ENCODE assay signal across 8 cellular contexts in genomic region chr16:29806096-29806579, GRCh38. TPM values are rescaled to one million over a fixed set of nuclear protein-coding genes. Genes with fewer than 3 reads are reported as not detected.
DNase-seq lines count a peak whose midpoint lies in the region; ATAC-seq and TF ChIP-seq lines count a peak whose summit lies in the region.

MAZ (plus strand) TSS chr16:29806529; CDS start chr16:29806702, 173 bp downstream.

- H4K91ac ChIP-seq in mesenchymal stem cell (ENCODE audit: low read length) = peak within 1 kb of the TSS; percentile 92

- peak within 1 kb of the TSS; percentile 68 to 98 (median 90) for H3K4me3 ChIP-seq in dorsolateral prefrontal cortex
- peak within 1 kb of the TSS; percentile 79 to 92 for H3K4me3 ChIP-seq in mesenchymal stem cell (ENCODE audit: insufficient read depth in 1 of 2, low read depth in 1 of 2, low read length in 2 of 2)

- peak within 1 kb of the TSS in 1 of 2 experiments; percentile 99 for H3K23ac ChIP-seq in mesenchymal stem cell (ENCODE audit: low read length in 2 of 2)

- ATAC-seq in GM19463 (IDR thresholded peaks at IDR 0.05; ENCODE audit: unreplicated experiment) = no peak
- no peak for ATAC-seq in GM19395 (IDR thresholded peaks at IDR 0.05; ENCODE audit: unreplicated experiment)

- peak within 1 kb of the TSS; percentile 93 to 99 for H3K18ac ChIP-seq in mesenchymal stem cell (ENCODE audit: low read depth in 1 of 2, low read length in 2 of 2)

- H2BK15ac ChIP-seq in mesenchymal stem cell (ENCODE audit: low read depth, poor library complexity, severe bottlenecking) = peak within 1 kb of the TSS; percentile 88

- 4% methylated on average over 5 of the region's 67 CpGs for WGBS in mesenchymal stem cell

- peak within 1 kb of the TSS; percentile 90 for H2BK120ac ChIP-seq in mesenchymal stem cell (ENCODE audit: low read depth, low read length)

- intact Hi-C loops in T-helper 2 cell treated with Interferon-gamma antibody and Interleukin-4, amounts not matched to agents 100 ng/mL and 5 ng/mL, for 36 hours (cut with micrococcal nuclease) = loop anchor here (1.0 to 5.0 kb wide), 4 partner anchors 60 to 1266 kb away; partner anchors contain the start of genes SRCAP, ZNF646 and ZNF668
- intact Hi-C loops in dorsolateral prefrontal cortex (cut with DNase I) = loop anchor here (5.0 kb wide), 3 partner anchors 166 to 261 kb away; partner anchors contain the start of genes ALDOA (in 1 of the 2), C16orf92 (in 1 of the 2) and TAOK2 (in 1 of the 2)

- peak within 1 kb of the TSS; percentile 52 to 79 for H2BK12ac ChIP-seq in mesenchymal stem cell (ENCODE audit: low read length in 2 of 2)

- peak within 1 kb of the TSS; percentile 98 for H3K9ac ChIP-seq in mesenchymal stem cell (ENCODE audit: low read length)

- peaks cover 35 to 38% of the 10 kb centered on the region in 2 experiments for H3K36me3 ChIP-seq in mesenchymal stem cell (ENCODE audit: control insufficient read depth in 1 of 2, insufficient read depth in 2 of 2, low read depth in 1 of 2, low read length in 2 of 2)

- peak within 1 kb of the TSS; percentile 28 for H2AK5ac ChIP-seq in mesenchymal stem cell (ENCODE audit: low read length, severe bottlenecking)

- DNase-seq in DMS153 treated with DMSO at 0.1 percent for 48 hours (lab: John Stamatoyannopoulos, UW; ENCODE audit: unreplicated experiment) (peak; percentile 68), HT1080 (ENCODE audit: low read depth) (no peak), dorsolateral prefrontal cortex (peak in 3 of 10 donors; percentile 61 to 72 (median 69)), mesenchymal stem cell (no peak), substantia nigra (lab: John Stamatoyannopoulos, UW) (peak in 15 of 49 donors; percentile 50 to 96 (median 81))

- no peaks in the 10 kb centered on the region for H3K9me3 ChIP-seq in mesenchymal stem cell (ENCODE audit: control insufficient read depth, low read length)

- peak within 1 kb of the TSS; percentile 80 to 97 for H3K4ac ChIP-seq in mesenchymal stem cell (ENCODE audit: low read depth in 1 of 2, low read length in 2 of 2)

- H3K14ac ChIP-seq in mesenchymal stem cell (ENCODE audit: low read length in 2 of 2) = peak within 1 kb of the TSS in 1 of 2 experiments; percentile 90

- peaks cover 44% of the 10 kb centered on the region for H3K4me1 ChIP-seq in mesenchymal stem cell (ENCODE audit: control insufficient read depth, insufficient read depth, low read depth, low read length)

- TF ChIP-seq CTCF in dorsolateral prefrontal cortex (IDR thresholded peaks at IDR 0.05 in 54 of 56, conservative IDR thresholded peaks at IDR 0.05 in 2 of 56; ENCODE audit: low read depth in 1 of 56, partially characterized antibody in 56 of 56) = no peak

- peaks cover 7% of the 10 kb centered on the region for H3K79me1 ChIP-seq in mesenchymal stem cell (replicated peaks; ENCODE audit: low read length, poor library complexity, severe bottlenecking)

- peak within 1 kb of the TSS; percentile 90 for H4K8ac ChIP-seq in mesenchymal stem cell (ENCODE audit: low read length)

- peak within 1 kb of the TSS; percentile 91 for H3K4me2 ChIP-seq in mesenchymal stem cell (ENCODE audit: low read length, poor library complexity, severe bottlenecking)

- H3K27ac ChIP-seq in dorsolateral prefrontal cortex (peak within 1 kb of the TSS; percentile 95 to 100 (median 99)), mesenchymal stem cell (ENCODE audit: low read length, poor library complexity, severe bottlenecking) (peak within 1 kb of the TSS; percentile 86), substantia nigra (ENCODE audit: low read depth, low read length, poor library complexity, severe bottlenecking) (peak within 1 kb of the TSS; percentile 99)

- no peaks in the 10 kb centered on the region for H3K27me3 ChIP-seq in dorsolateral prefrontal cortex
- H3K27me3 ChIP-seq in mesenchymal stem cell (ENCODE audit: control insufficient read depth in 1 of 2, insufficient read depth in 1 of 2, low read length in 2 of 2) = no peaks in the 10 kb centered on the region

- peak within 1 kb of the TSS; percentile 61 for H2BK5ac ChIP-seq in mesenchymal stem cell (ENCODE audit: low read depth, low read length, poor library complexity, severe bottlenecking)

- no peak within 1 kb of the TSS for H2AFZ ChIP-seq in mesenchymal stem cell (ENCODE audit: low read depth, low read length)

RNA-seq across cellular contexts. Expression of gene MAZ, which starts in this region (rescaled TPM):
- 289 and 412 TPM in 2 replicates for total RNA-seq in HT1080 (2014; rRNA removed; shearing (Covaris generic))
- 167 and 168 TPM in 2 replicates for polyA plus RNA-seq in HT1080 (2015; cell fraction: cytosol; rRNA removed)
- 109 and 141 TPM in 2 replicates for polyA plus RNA-seq in HT1080 (2015; cell fraction: nucleus; rRNA removed)
- 462 and 468 TPM in 2 replicates for total RNA-seq in T-helper 2 cell treated with Interferon-gamma antibody and Interleukin-4, amounts not matched to agents 100 ng/mL and 5 ng/mL, for 36 hours
- total RNA-seq in dorsolateral prefrontal cortex = 100 to 1,000 TPM; 133 to 275 (median 174) TPM
- 89.1 TPM for polyA plus RNA-seq in mesenchymal stem cell (2013, experiment 1 of 2)
- polyA plus RNA-seq in mesenchymal stem cell (2013, experiment 2 of 2) = 90.3 TPM
